In the genomic region with DNA sequence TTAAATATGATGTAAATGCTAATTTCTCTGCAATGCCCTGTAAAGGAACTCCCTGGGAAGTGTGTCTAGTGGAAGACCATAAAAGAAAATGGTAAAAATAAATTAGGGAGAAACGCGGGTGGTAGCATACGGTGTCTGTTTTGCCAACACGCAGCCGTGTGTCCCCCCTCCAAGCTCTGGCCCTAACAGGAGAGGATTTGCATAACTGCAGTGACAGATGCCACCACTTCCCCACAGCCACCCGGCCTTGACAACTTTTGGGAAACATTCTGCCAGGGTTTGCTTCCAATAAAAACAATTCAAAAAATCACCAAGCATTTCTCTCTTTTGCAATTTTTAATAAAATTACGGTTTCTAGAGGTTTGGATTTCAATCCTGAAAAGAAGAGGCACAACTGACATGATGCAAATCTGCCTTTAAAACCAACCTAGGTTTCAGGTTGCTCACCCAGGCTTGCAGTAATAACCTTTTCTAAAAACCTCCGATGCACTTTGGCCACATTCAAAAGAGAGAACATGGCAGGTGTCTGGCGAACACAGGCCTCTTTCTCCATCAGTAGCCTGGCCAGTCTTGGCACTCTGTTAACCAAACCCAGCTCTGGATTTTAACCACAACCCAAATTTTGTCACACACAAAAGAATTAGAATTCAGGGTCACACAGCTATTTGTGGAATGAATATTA, we compare ENCODE assay signal across 1 cellular context.
A peak's percentile ranks its signal among the peaks of the same experiment; 100 is the strongest.
TF ChIP-seq lines count a peak whose summit lies in the region.

No MANE protein-coding gene starts in this region.

TF ChIP-seq in GM12878, 131 proteins besides CTCF, POLR2A, EP300 and RAD21:
- TF ChIP-seq EZH2 (IDR thresholded peaks at IDR 0.05; ENCODE audit: borderline replicate concordance, control insufficient read depth, low read depth, low read length) (no peak), NRF1 (conservative IDR thresholded peaks at IDR 0.05; ENCODE audit: low read depth, low read length) (no peak), KLF5 (IDR thresholded peaks at IDR 0.05; ENCODE audit: partially characterized antibody) (no peak), POU2F2 (IDR thresholded peaks at IDR 0.05; ENCODE audit: borderline replicate concordance, low read depth, low read length) (peak; percentile 22; the same call in 1 of the 3 replicates)
- TF ChIP-seq, protein P1, sequence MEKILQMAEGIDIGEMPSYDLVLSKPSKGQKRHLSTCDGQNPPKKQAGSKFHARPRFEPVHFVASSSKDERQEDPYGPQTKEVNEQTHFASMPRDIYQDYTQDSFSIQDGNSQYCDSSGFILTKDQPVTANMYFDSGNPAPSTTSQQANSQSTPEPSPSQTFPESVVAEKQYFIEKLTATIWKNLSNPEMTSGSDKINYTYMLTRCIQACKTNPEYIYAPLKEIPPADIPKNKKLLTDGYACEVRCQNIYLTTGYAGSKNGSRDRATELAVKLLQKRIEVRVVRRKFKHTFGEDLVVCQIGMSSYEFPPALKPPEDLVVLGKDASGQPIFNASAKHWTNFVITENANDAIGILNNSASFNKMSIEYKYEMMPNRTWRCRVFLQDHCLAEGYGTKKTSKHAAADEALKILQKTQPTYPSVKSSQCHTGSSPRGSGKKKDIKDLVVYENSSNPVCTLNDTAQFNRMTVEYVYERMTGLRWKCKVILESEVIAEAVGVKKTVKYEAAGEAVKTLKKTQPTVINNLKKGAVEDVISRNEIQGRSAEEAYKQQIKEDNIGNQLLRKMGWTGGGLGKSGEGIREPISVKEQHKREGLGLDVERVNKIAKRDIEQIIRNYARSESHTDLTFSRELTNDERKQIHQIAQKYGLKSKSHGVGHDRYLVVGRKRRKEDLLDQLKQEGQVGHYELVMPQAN (conservative IDR thresholded peaks at IDR 0.05): no peak
- TF ChIP-seq, protein P2, sequence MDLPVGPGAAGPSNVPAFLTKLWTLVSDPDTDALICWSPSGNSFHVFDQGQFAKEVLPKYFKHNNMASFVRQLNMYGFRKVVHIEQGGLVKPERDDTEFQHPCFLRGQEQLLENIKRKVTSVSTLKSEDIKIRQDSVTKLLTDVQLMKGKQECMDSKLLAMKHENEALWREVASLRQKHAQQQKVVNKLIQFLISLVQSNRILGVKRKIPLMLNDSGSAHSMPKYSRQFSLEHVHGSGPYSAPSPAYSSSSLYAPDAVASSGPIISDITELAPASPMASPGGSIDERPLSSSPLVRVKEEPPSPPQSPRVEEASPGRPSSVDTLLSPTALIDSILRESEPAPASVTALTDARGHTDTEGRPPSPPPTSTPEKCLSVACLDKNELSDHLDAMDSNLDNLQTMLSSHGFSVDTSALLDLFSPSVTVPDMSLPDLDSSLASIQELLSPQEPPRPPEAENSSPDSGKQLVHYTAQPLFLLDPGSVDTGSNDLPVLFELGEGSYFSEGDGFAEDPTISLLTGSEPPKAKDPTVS (IDR thresholded peaks at IDR 0.05; ENCODE audit: low read depth, low read length): no peak
